ENCODE assay signal across 23 cellular contexts in the genomic region with DNA sequence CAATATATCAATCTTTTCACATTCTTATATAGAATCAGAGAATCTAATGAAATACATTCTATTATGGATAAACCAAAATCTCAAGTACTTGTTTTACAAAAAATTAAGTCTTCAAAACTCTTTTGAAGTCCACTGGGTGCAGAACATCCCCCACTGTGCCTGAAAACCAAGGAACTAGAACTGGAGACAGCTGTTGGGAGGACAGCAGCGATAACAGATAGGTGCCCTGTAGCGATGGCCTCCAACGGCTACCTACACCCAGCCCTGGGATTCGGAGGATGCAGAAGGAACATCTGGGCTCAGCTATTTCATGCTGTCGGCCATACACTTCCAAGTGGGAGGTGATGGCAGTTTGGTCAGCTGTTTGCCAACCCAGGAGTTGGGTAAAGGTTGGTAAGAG.
DNase-seq lines count a peak whose midpoint lies in the region; ATAC-seq, FAIRE-seq and TF ChIP-seq lines count a peak whose summit lies in the region.
"Had no signal": no experiment of that assay in that cellular context is flagged by ENCODE, and none has a peak within 500 bp of the region (broad histone marks: within the 10 kb centered on the region; RNA-seq: fewer than 3 reads in every experiment).

No MANE protein-coding gene starts in this region.

- no peaks in the 10 kb centered on the region for H3K9me1 ChIP-seq in K562 (ENCODE audit: control insufficient read depth, insufficient read depth, low read length)

- FAIRE-seq in K562 (lab: Jason Lieb, UNC) (no peak), small intestine (lab: Jason Lieb, UNC) (no peak)
- FAIRE-seq: A204.1, D721Med, GM19239 had no signal

- no peak overlapping the region for H2AK5ac ChIP-seq in mesenchymal stem cell (ENCODE audit: low read length, severe bottlenecking)

- no peak overlapping the region for H3K4me3 Mint-ChIP-seq in Caco-2 (ENCODE audit: unreplicated experiment)
- H3K4me3 Mint-ChIP-seq: B cell; CD4-positive, CD25-positive, alpha-beta regulatory T cell; CD8-positive, alpha-beta T cell; GM23338; H9 had no signal

- TF ChIP-seq POLR2A in K562 (conservative IDR thresholded peaks at IDR 0.05) = no peak

- H2BK15ac ChIP-seq in mesenchymal stem cell (ENCODE audit: low read depth, poor library complexity, severe bottlenecking) = no peak overlapping the region

- DNase-seq in Caco-2 = no peak
- no peak for DNase-seq in PC-3
- peak in 2 of 4 experiments; percentile 27 to 28 for DNase-seq in K562 (ENCODE audit: extremely low read depth in 1 of 4, low spot score in 3 of 4)
- no peak for DNase-seq in mesenchymal stem cell
- no peak for DNase-seq in small intestine
- DNase-seq in head of caudate nucleus = no peak
- no peak for DNase-seq in NCI-H446 treated with DMSO at 0.1 percent for 48 hours (lab: John Stamatoyannopoulos, UW)
- DNase-seq: CD4-positive, CD25-positive, alpha-beta regulatory T cell; CD8-positive, alpha-beta T cell; DMS79; GDM1; H9 had no signal

- H3K9me3 Mint-ChIP-seq in Caco-2 (ENCODE audit: unreplicated experiment) = no peaks in the 10 kb centered on the region
- H3K9me3 Mint-ChIP-seq: CD4-positive, CD25-positive, alpha-beta regulatory T cell; CD8-positive, alpha-beta T cell; GM23338; H9 had no signal

- no peak overlapping the region for H2BK5ac ChIP-seq in mesenchymal stem cell (ENCODE audit: low read depth, low read length, poor library complexity, severe bottlenecking)

- H3K4me1 Mint-ChIP-seq in Caco-2 (ENCODE audit: low read depth, unreplicated experiment) = no peaks in the 10 kb centered on the region

- no peaks in the 10 kb centered on the region for H3F3A ChIP-seq in PC-3 (ENCODE audit: low read length, unreplicated experiment)

- H3K4me1 ChIP-seq in Caco-2 = no peaks in the 10 kb centered on the region
- H3K4me1 ChIP-seq in PC-3 (ENCODE audit: insufficient read depth, low read length) = peaks cover 42% of the 10 kb centered on the region
- peaks cover 11 to 13% of the 10 kb centered on the region in 2 experiments; a peak in 4 of 5 replicates for H3K4me1 ChIP-seq in K562 (replicated peaks in 1 of 2; ENCODE audit: control insufficient read depth in 2 of 2, insufficient read depth in 2 of 2, low read length in 2 of 2)
- H3K4me1 ChIP-seq in mesenchymal stem cell (ENCODE audit: control insufficient read depth, insufficient read depth, low read depth, low read length) = peaks cover 3% of the 10 kb centered on the region
- H3K4me1 ChIP-seq in small intestine (ENCODE audit: control insufficient read depth in 2 of 2, insufficient read depth in 1 of 2, low read depth in 1 of 2, low read length in 1 of 2) = no peaks in the 10 kb centered on the region
- H3K4me1 ChIP-seq: BLaER1 had no signal

- peak overlapping the region; percentile 100 for H3K27ac ChIP-seq in PC-3 (ENCODE audit: low read length)
- no peak overlapping the region for H3K27ac ChIP-seq in K562 (ENCODE audit: extremely low read depth, low read depth, low read length)
- no peak overlapping the region for H3K27ac ChIP-seq in mesenchymal stem cell (ENCODE audit: low read length, poor library complexity, severe bottlenecking)
- no peak overlapping the region for H3K27ac ChIP-seq in small intestine (ENCODE audit: low read depth in 1 of 2, low read length in 1 of 2)
- H3K27ac ChIP-seq: 22Rv1, BLaER1, C4-2B had no signal

- H4K91ac ChIP-seq in mesenchymal stem cell (ENCODE audit: low read length) = no peak overlapping the region

- peak overlapping the region; percentile 63 for H4K8ac ChIP-seq in mesenchymal stem cell (ENCODE audit: low read length)

- no peaks in the 10 kb centered on the region for H3K9me3 ChIP-seq in Caco-2
- H3K9me3 ChIP-seq in PC-3 (ENCODE audit: low read length) = no peaks in the 10 kb centered on the region
- no peaks in the 10 kb centered on the region; the same call in 1 of the 2 replicates for H3K9me3 ChIP-seq in K562 (replicated peaks; ENCODE audit: control insufficient read depth, insufficient read depth, low read depth, low read length)
- H3K9me3 ChIP-seq in mesenchymal stem cell (ENCODE audit: control insufficient read depth, low read length) = peaks cover 5% of the 10 kb centered on the region
- no peaks in the 10 kb centered on the region for H3K9me3 ChIP-seq in small intestine (ENCODE audit: control insufficient read depth, low read depth)
- H3K9me3 ChIP-seq: BLaER1 had no signal

- TF ChIP-seq EP300 in K562 (IDR thresholded peaks at IDR 0.05; ENCODE audit: low read length) = no peak

- no peak overlapping the region for H2BK120ac ChIP-seq in mesenchymal stem cell (ENCODE audit: low read depth, low read length)

- H4K20me1 ChIP-seq in PC-3 (ENCODE audit: low read length) (no peaks in the 10 kb centered on the region), K562 (replicated peaks; ENCODE audit: control insufficient read depth, insufficient read depth, low read length) (no peaks in the 10 kb centered on the region)
- H4K20me1 ChIP-seq: BLaER1 had no signal

- H3K9ac ChIP-seq in PC-3 (ENCODE audit: low read length) (peak overlapping the region; percentile 80; the same call in 1 of the 2 replicates), K562 (ENCODE audit: insufficient read depth in 1 of 2, low read depth in 2 of 2, low read length in 2 of 2) (no peak overlapping the region), mesenchymal stem cell (ENCODE audit: low read length) (no peak overlapping the region)
- H3K9ac ChIP-seq: BLaER1 had no signal

- no peaks in the 10 kb centered on the region for H3K79me2 ChIP-seq in PC-3 (ENCODE audit: low read length)
- no peaks in the 10 kb centered on the region for H3K79me2 ChIP-seq in K562 (ENCODE audit: control insufficient read depth, insufficient read depth, low read length)

- H3K27me3 Mint-ChIP-seq in Caco-2 (ENCODE audit: insufficient read depth, unreplicated experiment) = no peaks in the 10 kb centered on the region
- H3K27me3 Mint-ChIP-seq: B cell; CD4-positive, CD25-positive, alpha-beta regulatory T cell had no signal

- BruUV-seq in Caco-2 (replicated peaks; lab: Mats Ljungman, UMichigan) = TSS peak; percentile 39
- BruUV-seq in PC-3 (replicated peaks; lab: Mats Ljungman, UMichigan) = no TSS peak
- no TSS peak for BruUV-seq in K562 (replicated peaks; lab: Mats Ljungman, UMichigan)

- no peak overlapping the region for H3K14ac ChIP-seq in mesenchymal stem cell (ENCODE audit: low read length in 2 of 2)

- no peak overlapping the region for H3K23ac ChIP-seq in mesenchymal stem cell (ENCODE audit: low read length in 2 of 2)

- CTCF ChIA-PET in Caco-2 (lab: Charles Lee) (no interaction called here), PC-3 (lab: Charles Lee) (no interaction called here), K562 (lab: Yijun Ruan, JAX; ENCODE audit: low intra/inter-chr PET ratio) (no interaction called here)

- H3K27me3 ChIP-seq in Caco-2 (replicated peaks; ENCODE audit: control insufficient read depth, insufficient read depth, low read length) (no peaks in the 10 kb centered on the region), PC-3 (ENCODE audit: low read length) (no peaks in the 10 kb centered on the region), K562 (ENCODE audit: control insufficient read depth in 2 of 2, insufficient read depth in 2 of 2, low read length in 2 of 2) (no peaks in the 10 kb centered on the region), mesenchymal stem cell (ENCODE audit: control insufficient read depth in 1 of 2, insufficient read depth in 1 of 2, low read length in 2 of 2) (no peaks in the 10 kb centered on the region), small intestine (ENCODE audit: control insufficient read depth in 2 of 2, insufficient read depth in 2 of 2, low read length in 2 of 2) (no peaks in the 10 kb centered on the region)
- H3K27me3 ChIP-seq: BLaER1 had no signal

- peak overlapping the region in 1 of 2 experiments; percentile 46 for H3K18ac ChIP-seq in mesenchymal stem cell (ENCODE audit: low read depth in 1 of 2, low read length in 2 of 2)

- no peaks in the 10 kb centered on the region for H3K9me2 ChIP-seq in PC-3 (replicated peaks; ENCODE audit: low read length)

- no peak for TF ChIP-seq RAD21 in K562 (CRISPR knock-in tag; conservative IDR thresholded peaks at IDR 0.05 in 1 of 2, IDR thresholded peaks at IDR 0.05 in 1 of 2)

- WGBS in K562 (ENCODE audit: insufficient coverage, low coverage, missing lambda C conversion rate) = 23% methylated on average over 5 of the region's 5 CpGs
- 98% methylated on average over 5 of the region's 5 CpGs for WGBS in mesenchymal stem cell
- WGBS in small intestine, 3 donors = 96 to 99% (median 97%) methylated on average over 5 of the region's 5 CpGs

- H2BK12ac ChIP-seq in mesenchymal stem cell (ENCODE audit: low read length in 2 of 2) = peak overlapping the region in 1 of 2 experiments; percentile 51

- no peak for TF ChIP-seq CTCF in Caco-2 (IDR thresholded peaks at IDR 0.05; ENCODE audit: insufficient read depth in 1 of 2, low read depth in 1 of 2, low read length in 1 of 2, severe bottlenecking in 1 of 2, unreplicated experiment in 1 of 2)
- no peak for TF ChIP-seq CTCF in PC-3 (conservative IDR thresholded peaks at IDR 0.05; ENCODE audit: low read depth, low read length)
- no peak for TF ChIP-seq CTCF in K562 (IDR thresholded peaks at IDR 0.05 in 2 of 3, conservative IDR thresholded peaks at IDR 0.05 in 1 of 3; ENCODE audit: insufficient read depth in 2 of 3, low read depth in 1 of 3, low read length in 3 of 3)

- in situ Hi-C loops in K562 (cut with MboI) = no loop called here

- ATAC-seq in PC-3 (no peak), K562 (peak; percentile 58; the same call in 2 of the 3 replicates), HG03039 (IDR thresholded peaks at IDR 0.05; ENCODE audit: unreplicated experiment) (no peak)
- ATAC-seq: CD8-positive, alpha-beta T cell; GM12878; GM23338; HCT116 had no signal

- H3K4ac ChIP-seq in mesenchymal stem cell (ENCODE audit: low read depth in 1 of 2, low read length in 2 of 2) = no peak overlapping the region

- H3K36me3 ChIP-seq in Caco-2 (ENCODE audit: control insufficient read depth, insufficient read depth, low read length) = no peaks in the 10 kb centered on the region
- no peaks in the 10 kb centered on the region; the same call in 1 of the 2 replicates for H3K36me3 ChIP-seq in PC-3 (ENCODE audit: low read depth, low read length)
- no peaks in the 10 kb centered on the region for H3K36me3 ChIP-seq in K562 (ENCODE audit: control insufficient read depth, insufficient read depth, low read length)
- H3K36me3 ChIP-seq in mesenchymal stem cell (ENCODE audit: control insufficient read depth in 1 of 2, insufficient read depth in 2 of 2, low read depth in 1 of 2, low read length in 2 of 2) = peaks cover 0 to 10% of the 10 kb centered on the region in 2 experiments
- H3K36me3 ChIP-seq in small intestine (ENCODE audit: control insufficient read depth in 2 of 2, insufficient read depth in 2 of 2, low read length in 2 of 2) = peaks cover 0 to 2% of the 10 kb centered on the region in 2 donors

- H3K79me1 ChIP-seq in mesenchymal stem cell (replicated peaks; ENCODE audit: low read length, poor library complexity, severe bottlenecking) = no peaks in the 10 kb centered on the region

- H3K36me3 Mint-ChIP-seq in Caco-2 (ENCODE audit: insufficient read depth, unreplicated experiment) = no peaks in the 10 kb centered on the region

- POLR2A ChIA-PET in Caco-2 (lab: Charles Lee) (no interaction called here), PC-3 (lab: Charles Lee; ENCODE audit: unreplicated experiment) (no interaction called here), K562 (lab: Yijun Ruan, JAX) (interaction anchor here (1.0 kb wide), 1 partner anchor 143 kb away, joined by 3 read pairs; no protein-coding TSS in a partner anchor)

- no peak overlapping the region for H3K27ac Mint-ChIP-seq in Caco-2 (ENCODE audit: unreplicated experiment)
- H3K27ac Mint-ChIP-seq: B cell; CD4-positive, CD25-positive, alpha-beta regulatory T cell; CD8-positive, alpha-beta T cell; GM23338; H9 had no signal

- H3K4me3 ChIP-seq in Caco-2 (ENCODE audit: low read depth, low read length) = no peak overlapping the region
- H3K4me3 ChIP-seq in PC-3 (ENCODE audit: low read length) = no peak overlapping the region
- no peak overlapping the region for H3K4me3 ChIP-seq in K562
- H3K4me3 ChIP-seq in mesenchymal stem cell (ENCODE audit: insufficient read depth in 1 of 2, low read depth in 1 of 2, low read length in 2 of 2) = no peak overlapping the region
- no peak overlapping the region for H3K4me3 ChIP-seq in small intestine (ENCODE audit: low read depth in 1 of 2, low read length in 2 of 2)
- H3K4me3 ChIP-seq: BLaER1, GM12878, GM23338 had no signal

- no peak overlapping the region for H3K4me2 ChIP-seq in PC-3 (ENCODE audit: low read length)
- H3K4me2 ChIP-seq in K562 (ENCODE audit: insufficient read depth, low read length) = no peak overlapping the region
- no peak overlapping the region for H3K4me2 ChIP-seq in mesenchymal stem cell (ENCODE audit: low read length, poor library complexity, severe bottlenecking)
- H3K4me2 ChIP-seq: BLaER1, GM23338 had no signal

- no peak overlapping the region for H2AFZ ChIP-seq in PC-3 (ENCODE audit: low read length)
- 0 out of 2 replicates have a peak overlapping the region, but pooled peaks have one; percentile 7 for H2AFZ ChIP-seq in K562 (ENCODE audit: low read depth, low read length)
- no peak overlapping the region for H2AFZ ChIP-seq in mesenchymal stem cell (ENCODE audit: low read depth, low read length)
- H2AFZ ChIP-seq: GM23338 had no signal

- intact Hi-C loops in Caco-2 (cut with micrococcal nuclease; ENCODE audit: unreplicated experiment) = no loop called here
- intact Hi-C loops in PC-3 (cut with micrococcal nuclease) = no loop called here
- intact Hi-C loops in K562 (cut with micrococcal nuclease) = no loop called here
- intact Hi-C loops in head of caudate nucleus (cut with DNase I) = no loop called here
